In the genomic region with DNA sequence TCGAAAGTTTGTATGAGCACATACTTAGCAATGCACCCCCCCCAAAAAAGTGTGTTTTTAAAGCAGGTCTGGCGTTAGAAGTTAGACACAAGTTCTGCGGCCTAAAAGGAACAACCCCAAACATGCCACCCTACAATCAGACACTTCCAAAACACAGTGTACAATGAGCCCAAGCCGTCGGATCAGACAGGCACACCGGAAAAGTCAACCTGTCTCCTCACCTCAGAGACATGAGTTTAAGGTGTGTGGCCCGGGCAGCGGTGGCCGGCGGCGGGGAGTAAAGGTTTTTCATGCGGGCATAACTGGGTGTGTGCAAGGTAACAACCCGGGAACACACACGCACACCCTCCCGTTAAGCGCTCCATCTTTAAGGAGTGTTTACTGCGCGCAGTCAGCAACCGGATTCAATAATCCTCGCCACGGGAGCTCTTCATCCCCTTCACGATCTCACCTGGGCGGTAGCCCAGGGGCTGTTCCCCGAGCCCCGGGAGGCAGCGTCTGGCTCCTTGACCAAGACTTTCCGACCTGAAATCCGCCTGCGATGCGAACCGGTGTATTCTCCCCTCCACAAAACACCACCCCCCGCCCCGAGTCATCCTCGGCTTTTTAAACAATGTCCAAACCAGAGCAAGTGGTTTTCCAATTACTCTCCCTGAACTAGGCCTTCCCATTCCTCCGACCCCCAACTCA, we compare ENCODE assay signal across 8 cellular contexts. TPM values are rescaled to one million over a fixed set of nuclear protein-coding genes. Genes with fewer than 3 reads are reported as not detected.
DNase-seq lines count a peak whose midpoint lies in the region; ATAC-seq and TF ChIP-seq lines count a peak whose summit lies in the region.
"Not testable (repeated sequence)": the region's sequence is repeated elsewhere in the genome, so short reads cannot be mapped to it uniquely, and the experiment has no call there.

No MANE protein-coding gene starts in this region.

- not testable (repeated sequence) for H3K36me3 ChIP-seq in HUES64 (ENCODE audit: insufficient read depth, low read length); effector memory CD4-positive, alpha-beta T cell (ENCODE audit: control insufficient read depth, insufficient read depth, low read length); liver (ENCODE audit: control insufficient read depth in 4 of 4, insufficient read depth in 3 of 4, low read depth in 1 of 4, low read length in 3 of 4); skeletal muscle tissue (ENCODE audit: control insufficient read depth in 3 of 3, insufficient read depth in 3 of 3, low read length in 3 of 3); tibial nerve

- not testable (repeated sequence) for H3K36me3 Mint-ChIP-seq in activated T-cell treated with anti-CD3 and anti-CD28 coated beads, Interleukin-2, amount 50 U/mL, for 4 hours (ENCODE audit: insufficient read depth)

- in situ Hi-C loops in GM13976 (cut with MboI; ENCODE audit: low sequenced_read_pairs, unreplicated experiment): not testable (repeated sequence)

- not testable (repeated sequence) for TF ChIP-seq CTCF in GM13976 (IDR thresholded peaks at IDR 0.05; ENCODE audit: borderline replicate concordance, control extremely low read depth, extremely low read depth, insufficient read depth, missing control alignments); RWPE1 (conservative IDR thresholded peaks at IDR 0.05; ENCODE audit: low read depth); liver (IDR thresholded peaks at IDR 0.05; ENCODE audit: low read depth, low read length, missing input control); tibial nerve (IDR thresholded peaks at IDR 0.05)

- TF ChIP-seq POLR2A in tibial nerve (IDR thresholded peaks at IDR 0.05): not testable (repeated sequence)

- DNase-seq in GM13976 (ENCODE audit: low spot score): peak; percentile 28
- DNase-seq in RWPE1 (ENCODE audit: low spot score): not testable (repeated sequence)
- DNase-seq in activated T-cell treated with anti-CD3 and anti-CD28 coated beads, Interleukin-2, amount 50 U/mL, for 4 hours: peak; percentile 18
- peak; percentile 7 to 12 (median 8) for DNase-seq in effector memory CD4-positive, alpha-beta T cell
- peak in 1 of 2 donors; percentile 30 for DNase-seq in tibial nerve (ENCODE audit: low spot score in 2 of 2)

- POLR2A ChIA-PET in RWPE1 (lab: Yijun Ruan, JAX; ENCODE audit: low non-redundant PET): interaction anchor here (0.6 to 1.4 kb wide), 2 partner anchors 9 to 57 kb away, joined by 3 to 4 read pairs; no protein-coding TSS in a partner anchor

- H3K27me3 Mint-ChIP-seq in activated T-cell treated with anti-CD3 and anti-CD28 coated beads, Interleukin-2, amount 50 U/mL, for 4 hours (ENCODE audit: low read depth): not testable (repeated sequence)

- peak overlapping the region; percentile 97 for H3K4me3 Mint-ChIP-seq in activated T-cell treated with anti-CD3 and anti-CD28 coated beads, Interleukin-2, amount 50 U/mL, for 4 hours

- H3K4me1 ChIP-seq in HUES64 (ENCODE audit: insufficient read depth, low read length); effector memory CD4-positive, alpha-beta T cell (ENCODE audit: control insufficient read depth, insufficient read depth, low read length, poor library complexity, severe bottlenecking): not testable (repeated sequence)
- H3K4me1 ChIP-seq in liver (ENCODE audit: control insufficient read depth in 4 of 4, insufficient read depth in 4 of 4, low read length in 3 of 4) (peaks cover 5 to 19% (median 11%) of the 10 kb centered on the region in 4 donors), skeletal muscle tissue (ENCODE audit: control insufficient read depth in 3 of 3, insufficient read depth in 3 of 3, low read length in 3 of 3) (peaks cover 0 to 19% (median 7%) of the 10 kb centered on the region in 3 donors), tibial nerve (peaks cover 0 to 30% (median 7%) of the 10 kb centered on the region in 4 donors)

- H3K9me3 ChIP-seq in HUES64 (ENCODE audit: insufficient read depth, low read depth, low read length); effector memory CD4-positive, alpha-beta T cell (ENCODE audit: control insufficient read depth, low read length); liver (ENCODE audit: control insufficient read depth in 4 of 4, low read length in 3 of 4); skeletal muscle tissue (ENCODE audit: control insufficient read depth in 3 of 3, low read length in 3 of 3); tibial nerve: not testable (repeated sequence)

- not testable (repeated sequence) for TF ChIP-seq EP300 in tibial nerve (IDR thresholded peaks at IDR 0.05)

- H3K9me3 Mint-ChIP-seq in activated T-cell treated with anti-CD3 and anti-CD28 coated beads, Interleukin-2, amount 50 U/mL, for 4 hours: not testable (repeated sequence)

- H3K4me3 ChIP-seq in HUES64 (ENCODE audit: low read length): peak overlapping the region; percentile 88
- peak overlapping the region; percentile 83 for H3K4me3 ChIP-seq in effector memory CD4-positive, alpha-beta T cell (ENCODE audit: insufficient read depth, low read depth, low read length, poor library complexity, severe bottlenecking)
- peak overlapping the region; percentile 62 to 97 (median 80) for H3K4me3 ChIP-seq in liver (ENCODE audit: low read depth in 1 of 3, low read length in 3 of 3)
- H3K4me3 ChIP-seq in skeletal muscle tissue (ENCODE audit: low read length in 3 of 3): peak overlapping the region; percentile 77 to 83 (median 79)
- peak overlapping the region; percentile 48 to 82 (median 66) for H3K4me3 ChIP-seq in tibial nerve

- not testable (repeated sequence) for H3K27ac ChIP-seq in HUES64 (ENCODE audit: low read depth, low read length)
- peak overlapping the region; percentile 93 for H3K27ac ChIP-seq in RWPE1
- peak overlapping the region; percentile 63 for H3K27ac ChIP-seq in effector memory CD4-positive, alpha-beta T cell (ENCODE audit: insufficient read depth, low read length, poor library complexity, severe bottlenecking)
- peak overlapping the region; percentile 56 to 69 for H3K27ac ChIP-seq in liver (ENCODE audit: low read depth in 1 of 2, low read length in 2 of 2)
- H3K27ac ChIP-seq in skeletal muscle tissue (ENCODE audit: low read depth, low read length): peak overlapping the region; percentile 58
- peak overlapping the region; percentile 62 to 97 (median 82) for H3K27ac ChIP-seq in tibial nerve

- H3K9ac ChIP-seq in HUES64 (ENCODE audit: low read depth, low read length) (peak overlapping the region; percentile 78), liver (ENCODE audit: low read depth in 1 of 2, low read length in 2 of 2) (peak overlapping the region; percentile 41 to 76), skeletal muscle tissue (ENCODE audit: low read depth in 1 of 3, low read length in 3 of 3) (peak overlapping the region; percentile 72 to 73 (median 72))

- H3K27me3 ChIP-seq in HUES64 (ENCODE audit: insufficient read depth, low read length); effector memory CD4-positive, alpha-beta T cell (replicated peaks; ENCODE audit: control insufficient read depth, insufficient read depth, low read length, poor library complexity, severe bottlenecking); liver (ENCODE audit: control insufficient read depth in 4 of 4, insufficient read depth in 4 of 4, low read length in 3 of 4); skeletal muscle tissue (ENCODE audit: control insufficient read depth in 3 of 3, insufficient read depth in 3 of 3, low read length in 3 of 3); tibial nerve: not testable (repeated sequence)

- H3K4me1 Mint-ChIP-seq in activated T-cell treated with anti-CD3 and anti-CD28 coated beads, Interleukin-2, amount 50 U/mL, for 4 hours (ENCODE audit: low read depth): peaks cover 38% of the 10 kb centered on the region

- CTCF ChIA-PET in RWPE1 (lab: Yijun Ruan, JAX): interaction anchor here (0.6 kb wide), 1 partner anchor 1308 kb away, joined by 3 read pairs; no protein-coding TSS in a partner anchor

- under 1% methylated on average over 32 of the region's 35 CpGs for WGBS in HUES64
- WGBS in liver: 1% methylated on average over 35 of the region's 35 CpGs
- WGBS in tibial nerve, 2 donors: 1% methylated on average over 35 of the region's 35 CpGs

- TF ChIP-seq RAD21 in liver (IDR thresholded peaks at IDR 0.05): not testable (repeated sequence)

- ATAC-seq in activated T-cell treated with anti-CD3 and anti-CD28 coated beads, Interleukin-2, amount 50 U/mL, for 4 hours: peak; percentile 9 to 11

RNA-seq across cellular contexts. Expression of gene SMURF2, which starts 0.9 kb away (rescaled TPM):
- polyA plus RNA-seq in HUES64 (2013, experiment 1 of 2): 15.5 TPM
- polyA plus RNA-seq in HUES64 (2013, experiment 2 of 2): 16.4 TPM
- total RNA-seq in activated T-cell treated with anti-CD3 and anti-CD28 coated beads, Interleukin-2, amount 50 U/mL, for 4 hours: 10 to 100 TPM; 10.7 to 11.6 (median 11.0) TPM
- 1 to 10 TPM; 4.9 to 6.9 TPM for total RNA-seq in liver
- polyA plus RNA-seq in liver: 1 to 10 TPM; 2.0 to 2.1 TPM
- total RNA-seq in skeletal muscle tissue: 32.4 TPM
- total RNA-seq in tibial nerve: 10 to 100 TPM; 18.2 to 28.0 (median 21.3) TPM
